In the genomic region with DNA sequence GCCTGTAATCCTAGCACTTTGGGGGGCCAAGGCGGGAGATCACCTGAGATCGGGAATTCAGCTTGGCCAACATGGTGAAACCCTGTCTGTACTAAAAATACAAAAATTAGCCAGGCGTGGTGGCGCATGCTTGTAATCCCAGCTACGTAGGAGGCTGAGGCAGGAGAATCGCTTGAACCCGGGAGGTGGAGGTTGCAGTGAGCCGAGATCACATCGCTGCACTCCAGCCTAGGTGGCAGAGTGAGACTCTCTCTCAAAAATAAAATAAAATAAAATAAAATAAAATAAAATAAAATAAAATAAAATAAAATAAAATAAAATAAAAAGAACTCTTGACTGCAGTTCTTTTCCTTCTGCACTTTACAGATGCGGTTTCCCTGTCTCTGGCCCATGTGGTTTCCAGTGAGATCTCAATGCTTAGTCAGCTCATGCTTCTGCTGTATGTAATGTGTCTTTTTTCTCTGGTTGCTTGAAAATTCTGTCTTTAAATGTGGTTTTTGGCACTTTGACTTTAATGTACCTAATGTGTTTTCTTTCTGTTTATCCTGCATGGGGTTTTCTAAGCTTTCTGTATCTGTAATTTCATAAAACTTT, we compare ENCODE assay signal across 12 cellular contexts. TPM values are rescaled to one million over a fixed set of nuclear protein-coding genes. Genes with fewer than 3 reads are reported as not detected.
"Had no signal": no experiment of that assay in that cellular context is flagged by ENCODE, and none has a peak within 500 bp of the region (broad histone marks: within the 10 kb centered on the region; RNA-seq: fewer than 3 reads in every experiment).

No MANE protein-coding gene starts in this region.

RNA-seq across cellular contexts. Expression of a gene that starts 7.7 kb away (rescaled TPM):
- total RNA-seq: activated CD8-positive, alpha-beta T cell treated with anti-CD3 and anti-CD28 coated beads, Interleukin-2, amount 10 ng/mL, durations not matched to agents 7 days and 5 days; activated T-helper 1 cell treated with anti-CD3 and anti-CD28 coated beads, Interleukin-12 subunit alpha, Interleukin-12 subunit beta, Interleukin-2, Interleukin-4 antibody, amounts not matched to agents 30 ng/mL and 10 ng/mL and 1 ng/mL, durations not matched to agents 14 hours and 24 hours and 36 hours; astrocyte; bronchial epithelial cell; cardiac septum; cerebellum; dermis blood vessel endothelial cell; esophagus muscularis mucosa; foreskin keratinocyte; gastrocnemius medialis; T-helper 1 cell treated with Interleukin-12 subunit alpha and Interleukin-12 subunit beta and Interleukin-4 antibody, amounts not matched to agents 30 ng/mL and 1 ng/mL, for 36 hours had no signal
- polyA plus RNA-seq: adipose tissue, foreskin keratinocyte had no signal

RNA-seq across cellular contexts. Expression of a gene that starts 17.0 kb away (rescaled TPM):
- total RNA-seq: activated CD8-positive, alpha-beta T cell treated with anti-CD3 and anti-CD28 coated beads, Interleukin-2, amount 10 ng/mL, durations not matched to agents 7 days and 5 days; activated T-helper 1 cell treated with anti-CD3 and anti-CD28 coated beads, Interleukin-12 subunit alpha, Interleukin-12 subunit beta, Interleukin-2, Interleukin-4 antibody, amounts not matched to agents 30 ng/mL and 10 ng/mL and 1 ng/mL, durations not matched to agents 14 hours and 24 hours and 36 hours; astrocyte; bronchial epithelial cell; cardiac septum; cerebellum; dermis blood vessel endothelial cell; esophagus muscularis mucosa; foreskin keratinocyte; gastrocnemius medialis; T-helper 1 cell treated with Interleukin-12 subunit alpha and Interleukin-12 subunit beta and Interleukin-4 antibody, amounts not matched to agents 30 ng/mL and 1 ng/mL, for 36 hours had no signal
- polyA plus RNA-seq: adipose tissue, foreskin keratinocyte had no signal

RNA-seq across cellular contexts. Expression of a gene that starts 32.6 kb away (rescaled TPM):
- total RNA-seq: activated CD8-positive, alpha-beta T cell treated with anti-CD3 and anti-CD28 coated beads, Interleukin-2, amount 10 ng/mL, durations not matched to agents 7 days and 5 days; activated T-helper 1 cell treated with anti-CD3 and anti-CD28 coated beads, Interleukin-12 subunit alpha, Interleukin-12 subunit beta, Interleukin-2, Interleukin-4 antibody, amounts not matched to agents 30 ng/mL and 10 ng/mL and 1 ng/mL, durations not matched to agents 14 hours and 24 hours and 36 hours; bronchial epithelial cell; cardiac septum; cerebellum; dermis blood vessel endothelial cell; esophagus muscularis mucosa; foreskin keratinocyte; gastrocnemius medialis; T-helper 1 cell treated with Interleukin-12 subunit alpha and Interleukin-12 subunit beta and Interleukin-4 antibody, amounts not matched to agents 30 ng/mL and 1 ng/mL, for 36 hours had no signal
- polyA plus RNA-seq: adipose tissue, foreskin keratinocyte had no signal

RNA-seq across cellular contexts. Expression of a gene that starts 49.4 kb away (rescaled TPM):
- total RNA-seq: activated CD8-positive, alpha-beta T cell treated with anti-CD3 and anti-CD28 coated beads, Interleukin-2, amount 10 ng/mL, durations not matched to agents 7 days and 5 days had no signal
